1 cellular context compared by ENCODE assay signal in the genomic region with DNA sequence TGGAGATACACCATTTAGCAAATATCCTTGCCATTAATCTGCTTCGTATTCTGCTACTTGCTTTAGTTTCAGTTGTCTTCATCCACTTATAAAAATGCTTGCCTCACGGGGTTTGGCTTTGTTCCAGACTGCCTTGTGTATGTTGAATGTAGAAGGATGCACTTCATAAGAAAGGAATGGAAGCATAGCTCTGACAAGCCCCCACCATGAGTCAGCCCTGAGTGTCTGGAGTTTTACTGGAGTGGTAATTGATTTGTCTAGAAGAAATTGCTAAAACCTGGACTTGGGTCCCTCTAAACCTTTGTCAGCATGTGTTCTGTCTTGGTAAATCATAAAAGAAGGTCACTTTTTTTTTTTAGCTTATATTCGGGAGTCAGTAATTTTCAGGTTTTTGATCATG.
TF ChIP-seq lines count a peak whose summit lies in the region.

No MANE protein-coding gene starts in this region.

TF ChIP-seq in K562, 482 proteins besides CTCF, POLR2A, EP300 and RAD21 (continued from another document and continues in another):
- TF ChIP-seq KHSRP (IDR thresholded peaks at IDR 0.05) (no peak), HNRNPH1 (optimal IDR thresholded peaks at IDR 0.05; ENCODE audit: low read depth, low read length) (no peak), LEF1 (IDR thresholded peaks at IDR 0.05) (no peak), HOXB6 (CRISPR knock-in tag; IDR thresholded peaks at IDR 0.05; ENCODE audit: borderline replicate concordance) (no peak), TARDBP (IDR thresholded peaks at IDR 0.05) (no peak), MAFK (IDR thresholded peaks at IDR 0.05; ENCODE audit: low read length) (peak; percentile 64; the same call in 1 of the 2 replicates), MAFF (IDR thresholded peaks at IDR 0.05; ENCODE audit: low read length) (peak; percentile 60; the same call in 1 of the 2 replicates), CBX8 (IDR thresholded peaks at IDR 0.05; ENCODE audit: borderline replicate concordance, extremely low read depth, low read depth, low read length, poor library complexity, severe bottlenecking) (no peak), ZNF696 (CRISPR knock-in tag; conservative IDR thresholded peaks at IDR 0.05) (no peak), BHLHE40 (IDR thresholded peaks at IDR 0.05; ENCODE audit: low read length) (no peak), ARNT (IDR thresholded peaks at IDR 0.05) (no peak), DPF2 (IDR thresholded peaks at IDR 0.05) (peak; percentile 27; the same call in 1 of the 2 replicates), POU5F1 (IDR thresholded peaks at IDR 0.05; ENCODE audit: borderline replicate concordance, low read depth, low read length, partially characterized antibody) (no peak), KDM1A (IDR thresholded peaks at IDR 0.05) (no peak), PHF8 (IDR thresholded peaks at IDR 0.05; ENCODE audit: borderline replicate concordance, low read length) (no peak), DMBX1 (CRISPR knock-in tag; IDR thresholded peaks at IDR 0.05; ENCODE audit: borderline replicate concordance) (no peak), ZBTB8A (IDR thresholded peaks at IDR 0.05; ENCODE audit: partially characterized antibody) (no peak), SIN3A (IDR thresholded peaks at IDR 0.05; ENCODE audit: borderline replicate concordance in 2 of 2, control insufficient read depth in 1 of 2, low read depth in 2 of 2, low read length in 2 of 2) (no peak), ARID2 (IDR thresholded peaks at IDR 0.05) (no peak), ZNF316 (IDR thresholded peaks at IDR 0.05) (peak; percentile 66; the same call in 1 of the 2 replicates), LCOR (CRISPR knock-in tag; IDR thresholded peaks at IDR 0.05) (no peak), MCM5 (IDR thresholded peaks at IDR 0.05; ENCODE audit: low read depth) (no peak), PYGO2 (tag; IDR thresholded peaks at IDR 0.05) (no peak), GABPB1 (CRISPR knock-in tag; IDR thresholded peaks at IDR 0.05) (no peak), NFATC3 (IDR thresholded peaks at IDR 0.05) (no peak), KLF10 (CRISPR knock-in tag; IDR thresholded peaks at IDR 0.05) (no peak), ZNF224 (CRISPR knock-in tag; IDR thresholded peaks at IDR 0.05) (no peak), MAZ (CRISPR knock-in tag; conservative IDR thresholded peaks at IDR 0.05 in 1 of 2, IDR thresholded peaks at IDR 0.05 in 1 of 2) (peak in 1 of 2 experiments; percentile 57; a peak in 1 of 4 replicates), MIER1 (IDR thresholded peaks at IDR 0.05; ENCODE audit: low read depth) (no peak), MEIS2 (IDR thresholded peaks at IDR 0.05; ENCODE audit: partially characterized antibody) (peak; percentile 26), KDM5B (IDR thresholded peaks at IDR 0.05; ENCODE audit: insufficient replicate concordance, low read depth, low read length) (no peak), ZNF184 (CRISPR knock-in tag; IDR thresholded peaks at IDR 0.05) (no peak), KAT2B (IDR thresholded peaks at IDR 0.05; ENCODE audit: low read depth, low read length) (no peak), KAT8 (IDR thresholded peaks at IDR 0.05; ENCODE audit: low read depth) (no peak), TFAM (CRISPR knock-in tag; conservative IDR thresholded peaks at IDR 0.05) (no peak), JUND (IDR thresholded peaks at IDR 0.05; ENCODE audit: borderline replicate concordance, low read depth, low read length) (peak; percentile 63; the same call in 1 of the 2 replicates), JUND (tag; IDR thresholded peaks at IDR 0.05; ENCODE audit: borderline replicate concordance, low read depth, low read length) (peak; percentile 78; the same call in 2 of the 3 replicates), ZZZ3 (IDR thresholded peaks at IDR 0.05) (no peak), ZNF347 (CRISPR knock-in tag; IDR thresholded peaks at IDR 0.05; ENCODE audit: low read depth) (no peak)
- TF ChIP-seq, protein P1, sequence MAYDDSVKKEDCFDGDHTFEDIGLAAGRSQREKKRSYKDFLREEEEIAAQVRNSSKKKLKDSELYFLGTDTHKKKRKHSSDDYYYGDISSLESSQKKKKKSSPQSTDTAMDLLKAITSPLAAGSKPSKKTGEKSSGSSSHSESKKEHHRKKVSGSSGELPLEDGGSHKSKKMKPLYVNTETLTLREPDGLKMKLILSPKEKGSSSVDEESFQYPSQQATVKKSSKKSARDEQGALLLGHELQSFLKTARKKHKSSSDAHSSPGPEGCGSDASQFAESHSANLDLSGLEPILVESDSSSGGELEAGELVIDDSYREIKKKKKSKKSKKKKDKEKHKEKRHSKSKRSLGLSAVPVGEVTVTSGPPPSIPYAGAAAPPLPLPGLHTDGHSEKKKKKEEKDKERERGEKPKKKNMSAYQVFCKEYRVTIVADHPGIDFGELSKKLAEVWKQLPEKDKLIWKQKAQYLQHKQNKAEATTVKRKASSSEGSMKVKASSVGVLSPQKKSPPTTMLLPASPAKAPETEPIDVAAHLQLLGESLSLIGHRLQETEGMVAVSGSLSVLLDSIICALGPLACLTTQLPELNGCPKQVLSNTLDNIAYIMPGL (CRISPR knock-in tag; IDR thresholded peaks at IDR 0.05): no peak
- TF ChIP-seq, protein P2, sequence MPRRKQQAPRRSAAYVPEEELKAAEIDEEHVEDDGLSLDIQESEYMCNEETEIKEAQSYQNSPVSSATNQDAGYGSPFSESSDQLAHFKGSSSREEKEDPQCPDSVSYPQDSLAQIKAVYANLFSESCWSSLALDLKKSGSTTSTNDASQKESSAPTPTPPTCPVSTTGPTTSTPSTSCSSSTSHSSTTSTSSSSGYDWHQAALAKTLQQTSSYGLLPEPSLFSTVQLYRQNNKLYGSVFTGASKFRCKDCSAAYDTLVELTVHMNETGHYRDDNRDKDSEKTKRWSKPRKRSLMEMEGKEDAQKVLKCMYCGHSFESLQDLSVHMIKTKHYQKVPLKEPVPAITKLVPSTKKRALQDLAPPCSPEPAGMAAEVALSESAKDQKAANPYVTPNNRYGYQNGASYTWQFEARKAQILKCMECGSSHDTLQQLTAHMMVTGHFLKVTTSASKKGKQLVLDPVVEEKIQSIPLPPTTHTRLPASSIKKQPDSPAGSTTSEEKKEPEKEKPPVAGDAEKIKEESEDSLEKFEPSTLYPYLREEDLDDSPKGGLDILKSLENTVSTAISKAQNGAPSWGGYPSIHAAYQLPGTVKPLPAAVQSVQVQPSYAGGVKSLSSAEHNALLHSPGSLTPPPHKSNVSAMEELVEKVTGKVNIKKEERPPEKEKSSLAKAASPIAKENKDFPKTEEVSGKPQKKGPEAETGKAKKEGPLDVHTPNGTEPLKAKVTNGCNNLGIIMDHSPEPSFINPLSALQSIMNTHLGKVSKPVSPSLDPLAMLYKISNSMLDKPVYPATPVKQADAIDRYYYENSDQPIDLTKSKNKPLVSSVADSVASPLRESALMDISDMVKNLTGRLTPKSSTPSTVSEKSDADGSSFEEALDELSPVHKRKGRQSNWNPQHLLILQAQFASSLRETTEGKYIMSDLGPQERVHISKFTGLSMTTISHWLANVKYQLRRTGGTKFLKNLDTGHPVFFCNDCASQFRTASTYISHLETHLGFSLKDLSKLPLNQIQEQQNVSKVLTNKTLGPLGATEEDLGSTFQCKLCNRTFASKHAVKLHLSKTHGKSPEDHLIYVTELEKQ (CRISPR knock-in tag; IDR thresholded peaks at IDR 0.05): no peak
- TF ChIP-seq, protein P3, sequence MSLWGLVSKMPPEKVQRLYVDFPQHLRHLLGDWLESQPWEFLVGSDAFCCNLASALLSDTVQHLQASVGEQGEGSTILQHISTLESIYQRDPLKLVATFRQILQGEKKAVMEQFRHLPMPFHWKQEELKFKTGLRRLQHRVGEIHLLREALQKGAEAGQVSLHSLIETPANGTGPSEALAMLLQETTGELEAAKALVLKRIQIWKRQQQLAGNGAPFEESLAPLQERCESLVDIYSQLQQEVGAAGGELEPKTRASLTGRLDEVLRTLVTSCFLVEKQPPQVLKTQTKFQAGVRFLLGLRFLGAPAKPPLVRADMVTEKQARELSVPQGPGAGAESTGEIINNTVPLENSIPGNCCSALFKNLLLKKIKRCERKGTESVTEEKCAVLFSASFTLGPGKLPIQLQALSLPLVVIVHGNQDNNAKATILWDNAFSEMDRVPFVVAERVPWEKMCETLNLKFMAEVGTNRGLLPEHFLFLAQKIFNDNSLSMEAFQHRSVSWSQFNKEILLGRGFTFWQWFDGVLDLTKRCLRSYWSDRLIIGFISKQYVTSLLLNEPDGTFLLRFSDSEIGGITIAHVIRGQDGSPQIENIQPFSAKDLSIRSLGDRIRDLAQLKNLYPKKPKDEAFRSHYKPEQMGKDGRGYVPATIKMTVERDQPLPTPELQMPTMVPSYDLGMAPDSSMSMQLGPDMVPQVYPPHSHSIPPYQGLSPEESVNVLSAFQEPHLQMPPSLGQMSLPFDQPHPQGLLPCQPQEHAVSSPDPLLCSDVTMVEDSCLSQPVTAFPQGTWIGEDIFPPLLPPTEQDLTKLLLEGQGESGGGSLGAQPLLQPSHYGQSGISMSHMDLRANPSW (CRISPR knock-in tag; IDR thresholded peaks at IDR 0.05): no peak
- TF ChIP-seq, protein P4, sequence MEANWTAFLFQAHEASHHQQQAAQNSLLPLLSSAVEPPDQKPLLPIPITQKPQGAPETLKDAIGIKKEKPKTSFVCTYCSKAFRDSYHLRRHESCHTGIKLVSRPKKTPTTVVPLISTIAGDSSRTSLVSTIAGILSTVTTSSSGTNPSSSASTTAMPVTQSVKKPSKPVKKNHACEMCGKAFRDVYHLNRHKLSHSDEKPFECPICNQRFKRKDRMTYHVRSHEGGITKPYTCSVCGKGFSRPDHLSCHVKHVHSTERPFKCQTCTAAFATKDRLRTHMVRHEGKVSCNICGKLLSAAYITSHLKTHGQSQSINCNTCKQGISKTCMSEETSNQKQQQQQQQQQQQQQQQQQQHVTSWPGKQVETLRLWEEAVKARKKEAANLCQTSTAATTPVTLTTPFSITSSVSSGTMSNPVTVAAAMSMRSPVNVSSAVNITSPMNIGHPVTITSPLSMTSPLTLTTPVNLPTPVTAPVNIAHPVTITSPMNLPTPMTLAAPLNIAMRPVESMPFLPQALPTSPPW (CRISPR knock-in tag; IDR thresholded peaks at IDR 0.05): no peak
- TF ChIP-seq, protein P5, sequence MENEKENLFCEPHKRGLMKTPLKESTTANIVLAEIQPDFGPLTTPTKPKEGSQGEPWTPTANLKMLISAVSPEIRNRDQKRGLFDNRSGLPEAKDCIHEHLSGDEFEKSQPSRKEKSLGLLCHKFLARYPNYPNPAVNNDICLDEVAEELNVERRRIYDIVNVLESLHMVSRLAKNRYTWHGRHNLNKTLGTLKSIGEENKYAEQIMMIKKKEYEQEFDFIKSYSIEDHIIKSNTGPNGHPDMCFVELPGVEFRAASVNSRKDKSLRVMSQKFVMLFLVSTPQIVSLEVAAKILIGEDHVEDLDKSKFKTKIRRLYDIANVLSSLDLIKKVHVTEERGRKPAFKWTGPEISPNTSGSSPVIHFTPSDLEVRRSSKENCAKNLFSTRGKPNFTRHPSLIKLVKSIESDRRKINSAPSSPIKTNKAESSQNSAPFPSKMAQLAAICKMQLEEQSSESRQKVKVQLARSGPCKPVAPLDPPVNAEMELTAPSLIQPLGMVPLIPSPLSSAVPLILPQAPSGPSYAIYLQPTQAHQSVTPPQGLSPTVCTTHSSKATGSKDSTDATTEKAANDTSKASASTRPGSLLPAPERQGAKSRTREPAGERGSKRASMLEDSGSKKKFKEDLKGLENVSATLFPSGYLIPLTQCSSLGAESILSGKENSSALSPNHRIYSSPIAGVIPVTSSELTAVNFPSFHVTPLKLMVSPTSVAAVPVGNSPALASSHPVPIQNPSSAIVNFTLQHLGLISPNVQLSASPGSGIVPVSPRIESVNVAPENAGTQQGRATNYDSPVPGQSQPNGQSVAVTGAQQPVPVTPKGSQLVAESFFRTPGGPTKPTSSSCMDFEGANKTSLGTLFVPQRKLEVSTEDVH (IDR thresholded peaks at IDR 0.05; ENCODE audit: low read depth, partially characterized antibody): no peak
- TF ChIP-seq, protein P6, sequence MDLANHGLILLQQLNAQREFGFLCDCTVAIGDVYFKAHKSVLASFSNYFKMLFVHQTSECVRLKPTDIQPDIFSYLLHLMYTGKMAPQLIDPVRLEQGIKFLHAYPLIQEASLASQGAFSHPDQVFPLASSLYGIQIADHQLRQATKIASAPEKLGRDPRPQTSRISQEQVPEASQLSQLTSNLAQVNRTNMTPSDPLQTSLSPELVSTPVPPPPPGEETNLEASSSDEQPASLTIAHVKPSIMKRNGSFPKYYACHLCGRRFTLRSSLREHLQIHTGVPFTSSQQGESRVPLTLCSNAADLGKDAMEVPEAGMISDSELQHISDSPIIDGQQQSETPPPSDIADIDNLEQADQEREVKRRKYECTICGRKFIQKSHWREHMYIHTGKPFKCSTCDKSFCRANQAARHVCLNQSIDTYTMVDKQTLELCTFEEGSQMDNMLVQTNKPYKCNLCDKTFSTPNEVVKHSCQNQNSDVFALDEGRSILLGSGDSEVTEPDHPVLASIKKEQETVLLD (IDR thresholded peaks at IDR 0.05): no peak
- TF ChIP-seq, protein P7, sequence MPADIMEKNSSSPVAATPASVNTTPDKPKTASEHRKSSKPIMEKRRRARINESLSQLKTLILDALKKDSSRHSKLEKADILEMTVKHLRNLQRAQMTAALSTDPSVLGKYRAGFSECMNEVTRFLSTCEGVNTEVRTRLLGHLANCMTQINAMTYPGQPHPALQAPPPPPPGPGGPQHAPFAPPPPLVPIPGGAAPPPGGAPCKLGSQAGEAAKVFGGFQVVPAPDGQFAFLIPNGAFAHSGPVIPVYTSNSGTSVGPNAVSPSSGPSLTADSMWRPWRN (IDR thresholded peaks at IDR 0.05; ENCODE audit: low read depth): no peak
- TF ChIP-seq, protein P8, sequence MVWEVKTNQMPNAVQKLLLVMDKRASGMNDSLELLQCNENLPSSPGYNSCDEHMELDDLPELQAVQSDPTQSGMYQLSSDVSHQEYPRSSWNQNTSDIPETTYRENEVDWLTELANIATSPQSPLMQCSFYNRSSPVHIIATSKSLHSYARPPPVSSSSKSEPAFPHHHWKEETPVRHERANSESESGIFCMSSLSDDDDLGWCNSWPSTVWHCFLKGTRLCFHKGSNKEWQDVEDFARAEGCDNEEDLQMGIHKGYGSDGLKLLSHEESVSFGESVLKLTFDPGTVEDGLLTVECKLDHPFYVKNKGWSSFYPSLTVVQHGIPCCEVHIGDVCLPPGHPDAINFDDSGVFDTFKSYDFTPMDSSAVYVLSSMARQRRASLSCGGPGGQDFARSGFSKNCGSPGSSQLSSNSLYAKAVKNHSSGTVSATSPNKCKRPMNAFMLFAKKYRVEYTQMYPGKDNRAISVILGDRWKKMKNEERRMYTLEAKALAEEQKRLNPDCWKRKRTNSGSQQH (CRISPR knock-in tag; IDR thresholded peaks at IDR 0.05): no peak
- TF ChIP-seq, protein P9, sequence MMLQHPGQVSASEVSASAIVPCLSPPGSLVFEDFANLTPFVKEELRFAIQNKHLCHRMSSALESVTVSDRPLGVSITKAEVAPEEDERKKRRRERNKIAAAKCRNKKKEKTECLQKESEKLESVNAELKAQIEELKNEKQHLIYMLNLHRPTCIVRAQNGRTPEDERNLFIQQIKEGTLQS (IDR thresholded peaks at IDR 0.05): peak; percentile 56
- TF ChIP-seq, protein P9 (CRISPR knock-in tag; conservative IDR thresholded peaks at IDR 0.05): no peak
